2 cellular contexts compared by ENCODE assay signal in genomic region chr16:50265716-50266336, GRCh38.
TF ChIP-seq lines count a peak whose summit lies in the region.

No MANE protein-coding gene starts in this region.

TF ChIP-seq in SK-N-SH, 30 proteins besides CTCF, POLR2A, EP300 and RAD21 (continued from another document):
- TF ChIP-seq, protein P1, sequence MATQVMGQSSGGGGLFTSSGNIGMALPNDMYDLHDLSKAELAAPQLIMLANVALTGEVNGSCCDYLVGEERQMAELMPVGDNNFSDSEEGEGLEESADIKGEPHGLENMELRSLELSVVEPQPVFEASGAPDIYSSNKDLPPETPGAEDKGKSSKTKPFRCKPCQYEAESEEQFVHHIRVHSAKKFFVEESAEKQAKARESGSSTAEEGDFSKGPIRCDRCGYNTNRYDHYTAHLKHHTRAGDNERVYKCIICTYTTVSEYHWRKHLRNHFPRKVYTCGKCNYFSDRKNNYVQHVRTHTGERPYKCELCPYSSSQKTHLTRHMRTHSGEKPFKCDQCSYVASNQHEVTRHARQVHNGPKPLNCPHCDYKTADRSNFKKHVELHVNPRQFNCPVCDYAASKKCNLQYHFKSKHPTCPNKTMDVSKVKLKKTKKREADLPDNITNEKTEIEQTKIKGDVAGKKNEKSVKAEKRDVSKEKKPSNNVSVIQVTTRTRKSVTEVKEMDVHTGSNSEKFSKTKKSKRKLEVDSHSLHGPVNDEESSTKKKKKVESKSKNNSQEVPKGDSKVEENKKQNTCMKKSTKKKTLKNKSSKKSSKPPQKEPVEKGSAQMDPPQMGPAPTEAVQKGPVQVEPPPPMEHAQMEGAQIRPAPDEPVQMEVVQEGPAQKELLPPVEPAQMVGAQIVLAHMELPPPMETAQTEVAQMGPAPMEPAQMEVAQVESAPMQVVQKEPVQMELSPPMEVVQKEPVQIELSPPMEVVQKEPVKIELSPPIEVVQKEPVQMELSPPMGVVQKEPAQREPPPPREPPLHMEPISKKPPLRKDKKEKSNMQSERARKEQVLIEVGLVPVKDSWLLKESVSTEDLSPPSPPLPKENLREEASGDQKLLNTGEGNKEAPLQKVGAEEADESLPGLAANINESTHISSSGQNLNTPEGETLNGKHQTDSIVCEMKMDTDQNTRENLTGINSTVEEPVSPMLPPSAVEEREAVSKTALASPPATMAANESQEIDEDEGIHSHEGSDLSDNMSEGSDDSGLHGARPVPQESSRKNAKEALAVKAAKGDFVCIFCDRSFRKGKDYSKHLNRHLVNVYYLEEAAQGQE (IDR thresholded peaks at IDR 0.05; ENCODE audit: low read depth, low read length), result no peak
- no peak for TF ChIP-seq RFX5 (IDR thresholded peaks at IDR 0.05; ENCODE audit: low read length)
- no peak for TF ChIP-seq JUND (IDR thresholded peaks at IDR 0.05)
- no peak for TF ChIP-seq TEAD4 (IDR thresholded peaks at IDR 0.05; ENCODE audit: borderline replicate concordance, insufficient read depth)
- TF ChIP-seq FOXM1 (IDR thresholded peaks at IDR 0.05; ENCODE audit: low read depth), result no peak
- no peak for TF ChIP-seq FOXJ3 (CRISPR knock-in tag; IDR thresholded peaks at IDR 0.05)
- no peak for TF ChIP-seq MXI1 (IDR thresholded peaks at IDR 0.05; ENCODE audit: low read depth, low read length)
- no peak for TF ChIP-seq GABPA (IDR thresholded peaks at IDR 0.05; ENCODE audit: low read depth)
- TF ChIP-seq NRF1 (IDR thresholded peaks at IDR 0.05; ENCODE audit: low read depth, low read length), result no peak
- TF ChIP-seq MAX (IDR thresholded peaks at IDR 0.05; ENCODE audit: low read depth), result no peak
- TF ChIP-seq RCOR1 (IDR thresholded peaks at IDR 0.05; ENCODE audit: low read length), result no peak
- no peak for TF ChIP-seq MEF2A (IDR thresholded peaks at IDR 0.05; ENCODE audit: borderline replicate concordance, low read depth)

TF ChIP-seq in SK-N-SH treated with all-trans-retinoic acid at 6 μM for 48 hours, 23 proteins besides CTCF, POLR2A, EP300 and RAD21 (continued from another document):
- TF ChIP-seq, protein P2, sequence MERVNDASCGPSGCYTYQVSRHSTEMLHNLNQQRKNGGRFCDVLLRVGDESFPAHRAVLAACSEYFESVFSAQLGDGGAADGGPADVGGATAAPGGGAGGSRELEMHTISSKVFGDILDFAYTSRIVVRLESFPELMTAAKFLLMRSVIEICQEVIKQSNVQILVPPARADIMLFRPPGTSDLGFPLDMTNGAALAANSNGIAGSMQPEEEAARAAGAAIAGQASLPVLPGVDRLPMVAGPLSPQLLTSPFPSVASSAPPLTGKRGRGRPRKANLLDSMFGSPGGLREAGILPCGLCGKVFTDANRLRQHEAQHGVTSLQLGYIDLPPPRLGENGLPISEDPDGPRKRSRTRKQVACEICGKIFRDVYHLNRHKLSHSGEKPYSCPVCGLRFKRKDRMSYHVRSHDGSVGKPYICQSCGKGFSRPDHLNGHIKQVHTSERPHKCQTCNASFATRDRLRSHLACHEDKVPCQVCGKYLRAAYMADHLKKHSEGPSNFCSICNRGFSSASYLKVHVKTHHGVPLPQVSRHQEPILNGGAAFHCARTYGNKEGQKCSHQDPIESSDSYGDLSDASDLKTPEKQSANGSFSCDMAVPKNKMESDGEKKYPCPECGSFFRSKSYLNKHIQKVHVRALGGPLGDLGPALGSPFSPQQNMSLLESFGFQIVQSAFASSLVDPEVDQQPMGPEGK (CRISPR knock-in tag; IDR thresholded peaks at IDR 0.05; ENCODE audit: borderline replicate concordance), result no peak
- TF ChIP-seq, protein P3, sequence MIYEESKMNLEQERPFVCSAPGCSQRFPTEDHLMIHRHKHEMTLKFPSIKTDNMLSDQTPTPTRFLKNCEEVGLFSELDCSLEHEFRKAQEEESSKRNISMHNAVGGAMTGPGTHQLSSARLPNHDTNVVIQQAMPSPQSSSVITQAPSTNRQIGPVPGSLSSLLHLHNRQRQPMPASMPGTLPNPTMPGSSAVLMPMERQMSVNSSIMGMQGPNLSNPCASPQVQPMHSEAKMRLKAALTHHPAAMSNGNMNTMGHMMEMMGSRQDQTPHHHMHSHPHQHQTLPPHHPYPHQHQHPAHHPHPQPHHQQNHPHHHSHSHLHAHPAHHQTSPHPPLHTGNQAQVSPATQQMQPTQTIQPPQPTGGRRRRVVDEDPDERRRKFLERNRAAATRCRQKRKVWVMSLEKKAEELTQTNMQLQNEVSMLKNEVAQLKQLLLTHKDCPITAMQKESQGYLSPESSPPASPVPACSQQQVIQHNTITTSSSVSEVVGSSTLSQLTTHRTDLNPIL (CRISPR knock-in tag; IDR thresholded peaks at IDR 0.05; ENCODE audit: low read depth), result no peak
- no peak for TF ChIP-seq ZNF70 (CRISPR knock-in tag; IDR thresholded peaks at IDR 0.05)
- TF ChIP-seq RARB (CRISPR knock-in tag; IDR thresholded peaks at IDR 0.05), result no peak
- TF ChIP-seq ESRRG (CRISPR knock-in tag; IDR thresholded peaks at IDR 0.05), result no peak
- TF ChIP-seq CSDC2 (CRISPR knock-in tag; IDR thresholded peaks at IDR 0.05), result no peak
